In genomic region chrX:40719218-40719617, GRCh38 we compare ENCODE assay signal across 19 cellular contexts. TPM values are rescaled to one million over a fixed set of nuclear protein-coding genes. Genes with fewer than 3 reads are reported as not detected.
DNase-seq lines count a peak whose midpoint lies in the region; TF ChIP-seq lines count a peak whose summit lies in the region.
"Had no signal": no experiment of that assay in that cellular context is flagged by ENCODE, and none has a peak within 500 bp of the region (broad histone marks: within the 10 kb centered on the region; RNA-seq: fewer than 3 reads in every experiment).

No MANE protein-coding gene starts in this region.

- H3K27me3 Mint-ChIP-seq in MCF 10A (ENCODE audit: insufficient read depth, unreplicated experiment): peaks cover 27% of the 10 kb centered on the region

- POLR2A ChIA-PET in MCF 10A (lab: Yijun Ruan, JAX): interaction anchor here (0.7 to 2.1 kb wide), 2 partner anchors 11 to 16 kb away, joined by 3 to 7 read pairs; partner anchors contain the start of gene MED14

- intact Hi-C loops in MCF 10A (cut with micrococcal nuclease): no loop called here
- intact Hi-C loops in breast epithelium (cut with DNase I; ENCODE audit: low total_unique reads): no loop called here

- H3K27me3 ChIP-seq in breast epithelium: no peaks in the 10 kb centered on the region

- CTCF ChIA-PET in MCF 10A (lab: Yijun Ruan, JAX): interaction anchor here (0.6 to 1.6 kb wide), 2 partner anchors 75 to 388 kb away, joined by 3 to 5 read pairs; no protein-coding TSS in a partner anchor

- no TSS peak for BruUV-seq in MCF 10A (replicated peaks; lab: Mats Ljungman, UMichigan)

- H3K4me3 ChIP-seq in breast epithelium (no peak overlapping the region), fibroblast of pulmonary artery (replicated peaks; ENCODE audit: low read depth, low read length) (no peak overlapping the region)
- H3K4me3 ChIP-seq: HAP-1, heart right ventricle, mucosa of descending colon had no signal

- no peaks in the 10 kb centered on the region for H3K4me1 Mint-ChIP-seq in MCF 10A (ENCODE audit: insufficient read depth, unreplicated experiment)

- no peaks in the 10 kb centered on the region for H3K9me3 Mint-ChIP-seq in MCF 10A (ENCODE audit: unreplicated experiment)
- H3K9me3 Mint-ChIP-seq: activated naive CD4-positive, alpha-beta T cell treated with anti-CD3 and anti-CD28 coated beads for 36 hours; stimulated activated effector memory CD8-positive, alpha-beta T cell treated with anti-CD3 and anti-CD28 coated beads, Interleukin-12 subunit alpha, Interleukin-12 subunit beta, amount 100 ng/mL, for 72 hours had no signal

- TF ChIP-seq CTCF in MCF 10A (IDR thresholded peaks at IDR 0.05; ENCODE audit: unreplicated experiment) (no peak), breast epithelium (IDR thresholded peaks at IDR 0.05) (no peak), fibroblast of pulmonary artery (IDR thresholded peaks at IDR 0.05; ENCODE audit: low read length, missing control alignments) (no peak)

- DNase-seq in MCF 10A (ENCODE audit: unreplicated experiment): peak; percentile 33
- DNase-seq in breast epithelium (ENCODE audit: low spot score in 2 of 2): no peak
- DNase-seq in amniotic stem cell (lab: John Stamatoyannopoulos, UW): peak; percentile 21
- peak; percentile 32 for DNase-seq in fibroblast of pulmonary artery (ENCODE audit: low read depth)
- no peak for DNase-seq in RPMI8226
- DNase-seq in dermis blood vessel endothelial cell: no peak
- no peak for DNase-seq in stimulated activated CD4-positive, alpha-beta T cell treated with anti-CD3 and anti-CD28 coated beads, Interleukin-2, amount 100 ng/mL, for 24 hours
- DNase-seq in erythroblast (lab: John Stamatoyannopoulos, UW): no peak
- DNase-seq: activated CD4-positive, CD25-positive, alpha-beta regulatory T cell treated with anti-CD3 and anti-CD28 coated beads, Interleukin-2, amount 50 U/mL, for 72 hours; activated naive CD4-positive, alpha-beta T cell treated with anti-CD3 and anti-CD28 coated beads for 36 hours; Calu3; caudate nucleus; endodermal cell; heart right ventricle; mucosa of descending colon; NCI-H1048; occipital lobe had no signal

- H3K27ac Mint-ChIP-seq in MCF 10A (ENCODE audit: low read depth, unreplicated experiment): peak overlapping the region; percentile 33
- H3K27ac Mint-ChIP-seq: activated naive CD4-positive, alpha-beta T cell treated with anti-CD3 and anti-CD28 coated beads for 36 hours; endodermal cell; stimulated activated effector memory CD8-positive, alpha-beta T cell treated with anti-CD3 and anti-CD28 coated beads, Interleukin-12 subunit alpha, Interleukin-12 subunit beta, amount 100 ng/mL, for 72 hours had no signal

- no peaks in the 10 kb centered on the region for H3K4me1 ChIP-seq in breast epithelium
- H3K4me1 ChIP-seq: heart right ventricle had no signal

- H3K27ac ChIP-seq in breast epithelium: no peak overlapping the region
- H3K27ac ChIP-seq: heart right ventricle had no signal

- H3K36me3 ChIP-seq in breast epithelium: no peaks in the 10 kb centered on the region

- TF ChIP-seq POLR2A in breast epithelium (IDR thresholded peaks at IDR 0.05) (no peak), erythroblast (IDR thresholded peaks at IDR 0.05; ENCODE audit: low read length) (no peak)

- H3K9me3 ChIP-seq in breast epithelium: no peaks in the 10 kb centered on the region
- H3K9me3 ChIP-seq: heart right ventricle, mucosa of descending colon had no signal

- peaks cover 6% of the 10 kb centered on the region for H3K36me3 Mint-ChIP-seq in MCF 10A (ENCODE audit: insufficient read depth, unreplicated experiment)

- H3K4me3 Mint-ChIP-seq in MCF 10A (ENCODE audit: unreplicated experiment): no peak overlapping the region
- H3K4me3 Mint-ChIP-seq: activated naive CD4-positive, alpha-beta T cell treated with anti-CD3 and anti-CD28 coated beads for 36 hours; endodermal cell; stimulated activated effector memory CD8-positive, alpha-beta T cell treated with anti-CD3 and anti-CD28 coated beads, Interleukin-12 subunit alpha, Interleukin-12 subunit beta, amount 100 ng/mL, for 72 hours had no signal

RNA-seq across cellular contexts. Expression of gene MED14, which starts 16.1 kb away (rescaled TPM):
- 35.6 and 36.4 TPM in 2 replicates for total RNA-seq in MCF 10A (2022)
- total RNA-seq in breast epithelium: 10 to 100 TPM; 25.8 to 41.4 (median 33.8) TPM
- total RNA-seq in dermis blood vessel endothelial cell: 26.7 and 37.2 TPM in 2 replicates

Comparison
In these comparisons a context has a peak if more than half of its experiments do, and no peak if none do; other contexts are left out.
1. DNase-seq: peak in MCF 10A (single experiment), amniotic stem cell (single experiment) and fibroblast of pulmonary artery (single experiment); none in breast epithelium (0 of 2), RPMI8226 (single experiment), dermis blood vessel endothelial cell (single experiment), stimulated activated CD4-positive, alpha-beta T cell treated with anti-CD3 and anti-CD28 coated beads, Interleukin-2, amount 100 ng/mL, for 24 hours (0 of 2) and erythroblast (0 of 2).